ENCODE assay signal across 17 cellular contexts in the genomic region with DNA sequence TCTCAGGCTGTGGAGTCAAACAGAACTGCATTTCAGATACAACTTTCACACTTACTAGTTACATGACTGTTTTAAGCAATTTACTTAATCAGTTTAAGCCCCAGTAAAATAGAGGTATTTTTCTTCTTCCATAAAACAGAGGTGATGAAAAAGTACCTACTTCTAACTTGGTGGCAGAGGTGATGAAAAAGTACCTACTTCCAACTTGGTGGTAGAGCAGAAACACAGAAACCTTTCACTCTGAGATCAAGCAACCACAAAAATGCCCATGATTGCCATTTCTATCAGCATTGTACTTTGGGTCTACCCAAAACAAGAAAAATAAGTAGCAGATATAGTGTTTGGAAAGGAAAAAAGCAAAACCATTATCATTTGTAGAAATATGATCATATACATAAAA.
DNase-seq lines count a peak whose midpoint lies in the region; ATAC-seq and FAIRE-seq lines count a peak whose summit lies in the region.
"Had no signal": no experiment of that assay in that cellular context is flagged by ENCODE, and none has a peak within 500 bp of the region (broad histone marks: within the 10 kb centered on the region; RNA-seq: fewer than 3 reads in every experiment).

No MANE protein-coding gene starts in this region.

- peak overlapping the region; percentile 64 for H3K27ac Mint-ChIP-seq in activated CD4-positive, alpha-beta T cell treated with anti-CD3 and anti-CD28 coated beads for 36 hours
- H3K27ac Mint-ChIP-seq: H9 had no signal

- POLR2A ChIA-PET in activated CD4-positive, alpha-beta T cell treated with anti-CD3 and anti-CD28 coated beads for 36 hours (lab: Charles Lee): no interaction called here

- H3K27me3 Mint-ChIP-seq in activated CD4-positive, alpha-beta T cell treated with anti-CD3 and anti-CD28 coated beads for 36 hours: no peaks in the 10 kb centered on the region

- no peaks in the 10 kb centered on the region for H3K4me1 ChIP-seq in small intestine (ENCODE audit: control insufficient read depth in 2 of 2, insufficient read depth in 1 of 2, low read depth in 1 of 2, low read length in 1 of 2)
- H3K4me1 ChIP-seq: SJCRH30 had no signal

- no peak overlapping the region for H3K27ac ChIP-seq in small intestine (ENCODE audit: low read depth in 1 of 2, low read length in 1 of 2)
- H3K27ac ChIP-seq: 22Rv1, HL-60, RWPE1, SJCRH30 had no signal

- FAIRE-seq in small intestine (lab: Jason Lieb, UNC): peak; percentile 62
- FAIRE-seq: K562 had no signal

- CTCF ChIA-PET in activated CD4-positive, alpha-beta T cell treated with anti-CD3 and anti-CD28 coated beads for 36 hours (lab: Charles Lee): no interaction called here

- peaks cover 62% of the 10 kb centered on the region for H3K36me3 Mint-ChIP-seq in activated CD4-positive, alpha-beta T cell treated with anti-CD3 and anti-CD28 coated beads for 36 hours (ENCODE audit: low read depth)

- no peaks in the 10 kb centered on the region for H3K9me3 ChIP-seq in small intestine (ENCODE audit: control insufficient read depth, low read depth)
- H3K9me3 ChIP-seq: SJCRH30 had no signal

- no peak overlapping the region for H3K4me3 ChIP-seq in small intestine (ENCODE audit: low read depth in 1 of 2, low read length in 2 of 2)
- H3K4me3 ChIP-seq: K562, SJCRH30 had no signal

- peaks cover 2% of the 10 kb centered on the region for H3K9me3 Mint-ChIP-seq in activated CD4-positive, alpha-beta T cell treated with anti-CD3 and anti-CD28 coated beads for 36 hours (ENCODE audit: low read depth)

- intact Hi-C loops in activated CD4-positive, alpha-beta T cell treated with anti-CD3 and anti-CD28 coated beads for 36 hours (cut with DNase I, micrococcal nuclease): no loop called here

- no peak for DNase-seq in activated CD4-positive, alpha-beta T cell treated with anti-CD3 and anti-CD28 coated beads for 36 hours
- no peak for DNase-seq in activated CD4-positive, alpha-beta T cell treated with anti-CD3 and anti-CD28 coated beads, Interleukin-2, amount 50 U/mL, for 1 hour
- DNase-seq in small intestine (no peak), NCI-H146 treated with DMSO at 0.1 percent for 48 hours (lab: John Stamatoyannopoulos, UW; ENCODE audit: unreplicated experiment) (no peak), pons (ENCODE audit: low spot score) (no peak)
- no peak for DNase-seq in stimulated activated CD4-positive, alpha-beta T cell treated with anti-CD3 and anti-CD28 coated beads, Interleukin-4, amount 100 ng/mL, for 4 hours
- DNase-seq: H9, NCI-H1436 treated with DMSO at 0.1 percent for 48 hours, NCI-H2227 treated with DMSO at 0.1 percent for 48 hours, NCI-H526 treated with DMSO at 0.1 percent for 48 hours, SJCRH30 had no signal

- H3K4me1 Mint-ChIP-seq in activated CD4-positive, alpha-beta T cell treated with anti-CD3 and anti-CD28 coated beads for 36 hours: peaks cover 46% of the 10 kb centered on the region
- H3K4me1 Mint-ChIP-seq: H9 had no signal

- peak; percentile 64 for ATAC-seq in activated CD4-positive, alpha-beta T cell treated with anti-CD3 and anti-CD28 coated beads for 36 hours
- ATAC-seq in GM18868 (IDR thresholded peaks at IDR 0.05; ENCODE audit: unreplicated experiment): peak; percentile 76
- ATAC-seq in HG03442 (IDR thresholded peaks at IDR 0.05; ENCODE audit: unreplicated experiment): peak; percentile 72
- ATAC-seq: K562 had no signal

- no peak overlapping the region for H3K4me3 Mint-ChIP-seq in activated CD4-positive, alpha-beta T cell treated with anti-CD3 and anti-CD28 coated beads for 36 hours
- H3K4me3 Mint-ChIP-seq: H9 had no signal

- H3K36me3 ChIP-seq in small intestine (ENCODE audit: control insufficient read depth in 2 of 2, insufficient read depth in 2 of 2, low read length in 2 of 2): no peaks in the 10 kb centered on the region
- H3K36me3 ChIP-seq: SJCRH30 had no signal

- no peaks in the 10 kb centered on the region for H3K27me3 ChIP-seq in small intestine (ENCODE audit: control insufficient read depth in 2 of 2, insufficient read depth in 2 of 2, low read length in 2 of 2)
- H3K27me3 ChIP-seq: SJCRH30 had no signal
